ENCODE assay signal across 20 cellular contexts in the genomic region with DNA sequence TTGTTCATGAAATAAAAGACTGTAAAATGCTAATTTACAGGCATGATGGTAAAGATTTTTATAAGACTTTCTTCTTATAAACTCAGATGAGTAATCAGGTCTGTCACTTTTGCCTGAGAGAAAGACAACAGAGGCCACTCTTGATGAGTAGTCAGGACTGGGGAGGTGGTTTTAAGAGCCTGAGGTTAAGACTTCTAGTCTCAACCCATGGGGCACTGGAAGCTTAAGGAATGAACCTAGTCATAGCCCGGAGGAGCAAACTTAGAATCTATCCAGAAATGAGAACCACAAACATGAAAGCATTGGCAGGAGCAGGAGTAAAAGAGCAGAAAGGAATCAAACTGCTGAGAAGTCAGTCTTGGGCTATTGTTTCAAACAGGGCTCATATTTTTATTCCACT.
"Had no signal": no experiment of that assay in that cellular context is flagged by ENCODE, and none has a peak within 500 bp of the region (broad histone marks: within the 10 kb centered on the region; RNA-seq: fewer than 3 reads in every experiment).

No MANE protein-coding gene starts in this region.

- FAIRE-seq: colon had no signal

- H3K4me1 Mint-ChIP-seq: activated T-helper 17 cell treated with anti-CD3 and anti-CD28 coated beads, Interleukin-2, amount 50 U/mL, for 72 hours had no signal

- H3K27ac ChIP-seq: ascending aorta, heart left ventricle, lower lobe of right lung, neutrophil, skin epidermis, transverse colon, VCaP had no signal

- H3K4me3 Mint-ChIP-seq: activated T-helper 17 cell treated with anti-CD3 and anti-CD28 coated beads, Interleukin-2, amount 50 U/mL, for 72 hours had no signal

- H3K27ac Mint-ChIP-seq: activated T-helper 17 cell treated with anti-CD3 and anti-CD28 coated beads, Interleukin-2, amount 50 U/mL, for 72 hours had no signal

- ATAC-seq: activated T-helper 17 cell treated with anti-CD3 and anti-CD28 coated beads, Interleukin-2, amount 50 U/mL, for 72 hours; heart left ventricle; left colon; lower lobe of right lung had no signal

- H3K36me3 ChIP-seq: ascending aorta, heart left ventricle, lower lobe of right lung, neutrophil, transverse colon had no signal

- H3K27me3 Mint-ChIP-seq: activated T-helper 17 cell treated with anti-CD3 and anti-CD28 coated beads, Interleukin-2, amount 50 U/mL, for 72 hours had no signal

- H3K4me1 ChIP-seq: ascending aorta, heart left ventricle, lower lobe of right lung, transverse colon had no signal

- H3K27me3 ChIP-seq: ascending aorta, heart left ventricle, neutrophil, transverse colon had no signal

- H3K9me3 ChIP-seq: ascending aorta, heart left ventricle, lower lobe of right lung, neutrophil, transverse colon had no signal

- DNase-seq: activated CD4-positive, alpha-beta T cell treated with anti-CD3 and anti-CD28 coated beads for 1 hour; activated CD4-positive, alpha-beta T cell treated with anti-CD3 and anti-CD28 coated beads, Interleukin-2, amount 50 U/mL, for 4 hours; activated naive CD4-positive, alpha-beta T cell treated with Interleukin-2 at 50 U/mL for 16 hours; foreskin melanocyte; heart left ventricle; left colon; lower lobe of right lung; midbrain; posterior cingulate gyrus; retina; stimulated activated CD4-positive, alpha-beta T cell treated with anti-CD3 and anti-CD28 coated beads, Interleukin-4, amount 100 ng/mL, for 4 hours; stimulated activated CD8-positive, alpha-beta memory T cell treated with anti-CD3 and anti-CD28 coated beads, Interleukin-4, amount 100 ng/mL, for 48 hours; stimulated activated naive CD4-positive, alpha-beta T cell treated with Interleukin-2 at 50 U/mL for 16 hours; transverse colon had no signal

- H3K4me3 ChIP-seq: ascending aorta, heart left ventricle, lower lobe of right lung, skin epidermis, transverse colon had no signal
